In the genomic region with DNA sequence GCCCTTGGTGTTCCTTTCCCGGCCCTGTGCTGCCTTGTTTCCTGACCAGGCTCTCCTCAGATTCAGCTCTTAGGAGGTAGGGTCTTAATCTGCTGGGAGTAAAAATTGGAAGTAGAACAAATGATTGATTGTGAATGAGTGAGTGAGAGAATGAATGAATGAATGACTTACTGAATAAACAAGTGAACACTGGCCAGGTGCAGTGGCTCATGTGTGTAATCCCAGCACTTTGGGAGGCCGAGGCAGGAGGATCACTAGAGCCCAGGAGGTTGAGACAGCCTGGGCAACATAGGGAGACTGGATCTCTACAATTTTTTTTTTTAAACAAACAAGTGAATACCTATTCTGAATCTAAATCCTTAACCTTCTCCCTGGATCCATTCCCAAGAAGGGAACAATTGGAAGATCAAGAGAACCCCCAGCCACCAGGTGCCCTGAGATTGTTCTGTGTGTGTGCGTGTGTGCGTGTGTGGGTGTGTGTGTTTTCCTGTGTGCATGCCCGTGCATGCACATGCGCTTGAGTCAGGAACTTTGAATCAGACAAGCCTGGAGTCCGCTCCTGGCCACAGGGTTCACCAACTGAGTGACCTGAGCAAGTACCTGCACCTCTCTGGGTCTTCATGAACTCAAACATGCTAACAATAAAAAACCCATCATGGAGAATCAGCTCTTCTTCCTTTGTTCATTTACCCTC, we compare ENCODE assay signal across 8 cellular contexts.
"Had no signal": no experiment of that assay in that cellular context is flagged by ENCODE, and none has a peak within 500 bp of the region (broad histone marks: within the 10 kb centered on the region; RNA-seq: fewer than 3 reads in every experiment).

No MANE protein-coding gene starts in this region.

- H3K27me3 ChIP-seq: pancreas, vagina had no signal

- H3K4me3 Mint-ChIP-seq: activated naive CD4-positive, alpha-beta T cell treated with anti-CD3 and anti-CD28 coated beads, Interleukin-2, amount 50 U/mL, for 24 hours; neural crest cell had no signal

- H3K9me3 ChIP-seq: pancreas, tibial artery, vagina had no signal

- H3K4me1 ChIP-seq: pancreas had no signal

- H3K4me3 ChIP-seq: pancreas, tibial artery, vagina had no signal

- ATAC-seq: pancreas had no signal

- DNase-seq: activated effector memory CD4-positive, alpha-beta T cell treated with Interleukin-2 at 50 U/mL for 16 hours; pancreas; retina; small intestine; tibial artery had no signal

- H3K4me1 Mint-ChIP-seq: neural crest cell had no signal

- H3K36me3 ChIP-seq: pancreas, tibial artery, vagina had no signal

- H3K27ac Mint-ChIP-seq: activated naive CD4-positive, alpha-beta T cell treated with anti-CD3 and anti-CD28 coated beads, Interleukin-2, amount 50 U/mL, for 24 hours had no signal

- H3K27ac ChIP-seq: pancreas, tibial artery, vagina had no signal

- H3K9me3 Mint-ChIP-seq: activated naive CD4-positive, alpha-beta T cell treated with anti-CD3 and anti-CD28 coated beads, Interleukin-2, amount 50 U/mL, for 24 hours; neural crest cell had no signal
